Comparison of ENCODE assay signal across 28 cellular contexts in genomic region chr10:66880826-66881225, GRCh38. TPM values are rescaled to one million over a fixed set of nuclear protein-coding genes. Genes with fewer than 3 reads are reported as not detected.
"Had no signal": no experiment of that assay in that cellular context is flagged by ENCODE, and none has a peak within 500 bp of the region (broad histone marks: within the 10 kb centered on the region; RNA-seq: fewer than 3 reads in every experiment).

No MANE protein-coding gene starts in this region.

- H3K27ac ChIP-seq: neural progenitor cell, ovary, parathyroid adenoma, psoas muscle, right lobe of liver, sigmoid colon, stomach, thoracic aorta, thyroid gland, tibial nerve, upper lobe of left lung, vagina had no signal

- H3K4me3 ChIP-seq: neural progenitor cell, ovary, psoas muscle, right lobe of liver, sigmoid colon, stomach, thoracic aorta, thyroid gland, tibial nerve, upper lobe of left lung, vagina had no signal

- H3K9me3 ChIP-seq: ovary, psoas muscle, right lobe of liver, sigmoid colon, stomach, thoracic aorta, thyroid gland, tibial nerve, upper lobe of left lung, vagina had no signal

- DNase-seq: natural killer cell; occipital lobe; ovary; posterior cingulate gyrus; psoas muscle; right lobe of liver; sigmoid colon; small intestine; stimulated activated CD4-positive, alpha-beta T cell treated with anti-CD3 and anti-CD28 coated beads, Interleukin-15, amount 100 ng/mL, for 24 hours; stimulated activated CD4-positive, alpha-beta T cell treated with anti-CD3 and anti-CD28 coated beads, Interleukin-2, amount 100 ng/mL, for 24 hours; stimulated activated CD4-positive, alpha-beta T cell treated with anti-CD3 and anti-CD28 coated beads, Interleukin-2, amount 100 ng/mL, for 48 hours; stimulated activated CD4-positive, alpha-beta T cell treated with anti-CD3 and anti-CD28 coated beads, Interleukin-4, amount 100 ng/mL, for 24 hours; stimulated activated naive B cell treated with anti-CD40 and anti-IgM and Interleukin-4, amounts not matched to agents 10 μg/mL and 1 μg/mL and 100 μg/mL, for 72 hours; stimulated activated naive CD4-positive, alpha-beta T cell treated with Interleukin-2 at 50 U/mL for 16 hours; stomach; thyroid gland; trophoblast cell; upper lobe of left lung had no signal

- H3K36me3 ChIP-seq: neural progenitor cell, ovary, right lobe of liver, sigmoid colon, stomach, thoracic aorta, thyroid gland, tibial nerve, upper lobe of left lung, vagina had no signal

- H3K4me1 ChIP-seq: neural progenitor cell, parathyroid adenoma, right lobe of liver, sigmoid colon, stomach, thyroid gland, tibial nerve, upper lobe of left lung, vagina had no signal

- H3K27me3 ChIP-seq: neural progenitor cell, ovary, right lobe of liver, sigmoid colon, stomach, thyroid gland, tibial nerve, upper lobe of left lung, vagina had no signal

- ATAC-seq: natural killer cell; right lobe of liver; stimulated activated effector memory CD8-positive, alpha-beta T cell treated with anti-CD3 and anti-CD28 coated beads, Interleukin-12 subunit alpha, Interleukin-12 subunit beta, amount 100 ng/mL, for 72 hours; stimulated activated naive B cell treated with anti-CD40 and anti-IgM and Interleukin-4, amounts not matched to agents 10 μg/mL and 1 μg/mL and 100 μg/mL, for 72 hours had no signal

RNA-seq across cellular contexts. Expression of gene LRRTM3, which starts 45.0 kb away (rescaled TPM):
- total RNA-seq: natural killer cell, osteoblast, progenitor cell of endocrine pancreas, psoas muscle, renal cortical epithelial cell, right lobe of liver, subcutaneous adipose tissue, thyroid gland, upper lobe of left lung had no signal
- polyA plus RNA-seq: stomach had no signal
